In genomic region chr11:2267871-2268825, GRCh38 we compare ENCODE assay signal across 9 cellular contexts. TPM values are rescaled to one million over a fixed set of nuclear protein-coding genes. Genes with fewer than 3 reads are reported as not detected.
DNase-seq lines count a peak whose midpoint lies in the region; ATAC-seq lines count a peak whose summit lies in the region.
"Had no signal": no experiment of that assay in that cellular context is flagged by ENCODE, and none has a peak within 500 bp of the region (broad histone marks: within the 10 kb centered on the region; RNA-seq: fewer than 3 reads in every experiment).

No MANE protein-coding gene starts in this region.

- H3K4me2 ChIP-seq in Karpas-422 (ENCODE audit: low read depth, low read length, poor library complexity, severe bottlenecking), result no peak overlapping the region

- peak overlapping the region; percentile 92 for H3K27ac Mint-ChIP-seq in dendritic cell treated with granulocyte-macrophage colony-stimulating factor and Interleukin-4, amounts not matched to agents 40 ng/mL and 50 ng/mL, for 4 days
- peak overlapping the region in 2 of 6 donors; percentile 52 to 90 for H3K27ac Mint-ChIP-seq in naive B cell

- H3K9me3 Mint-ChIP-seq in dendritic cell treated with granulocyte-macrophage colony-stimulating factor and Interleukin-4, amounts not matched to agents 40 ng/mL and 50 ng/mL, for 4 days, result no peaks in the 10 kb centered on the region
- no peaks in the 10 kb centered on the region for H3K9me3 Mint-ChIP-seq in naive B cell

- H3K4me3 ChIP-seq in HUES48 (ENCODE audit: low read depth, low read length) (peak overlapping the region; percentile 39), Karpas-422 (ENCODE audit: low read length) (no peak overlapping the region)

- H3K9me2 ChIP-seq in Karpas-422 (replicated peaks; ENCODE audit: insufficient read depth, low read length), result no peaks in the 10 kb centered on the region

- H3K27ac ChIP-seq in HUES48 (ENCODE audit: low read depth, low read length) (no peak overlapping the region), Karpas-422 (ENCODE audit: low read length) (no peak overlapping the region)

- H3K9ac ChIP-seq in HUES48 (ENCODE audit: low read depth, low read length) (no peak overlapping the region), Karpas-422 (ENCODE audit: low read length) (no peak overlapping the region)

- no peaks in the 10 kb centered on the region for H3K9me3 ChIP-seq in HUES48 (ENCODE audit: control insufficient read depth, insufficient read depth, low read length)
- no peaks in the 10 kb centered on the region for H3K9me3 ChIP-seq in Karpas-422 (ENCODE audit: low read length)

- peaks cover 90% of the 10 kb centered on the region for H3K27me3 ChIP-seq in HUES48 (ENCODE audit: control insufficient read depth, insufficient read depth, low read length)
- no peaks in the 10 kb centered on the region for H3K27me3 ChIP-seq in Karpas-422 (ENCODE audit: low read length)

- H3K36me3 ChIP-seq in HUES48 (ENCODE audit: control insufficient read depth, insufficient read depth, low read length) (no peaks in the 10 kb centered on the region), Karpas-422 (ENCODE audit: insufficient read depth, low read length) (no peaks in the 10 kb centered on the region)

- ATAC-seq in naive B cell (ENCODE audit: low read depth in 2 of 2), result no peak
- ATAC-seq in GM21825 (IDR thresholded peaks at IDR 0.05; ENCODE audit: unreplicated experiment), result no peak
- ATAC-seq in HG03097 (IDR thresholded peaks at IDR 0.05; ENCODE audit: low FRiP score, unreplicated experiment), result no peak
- no peak for ATAC-seq in GM18519 (IDR thresholded peaks at IDR 0.05; ENCODE audit: low FRiP score, unreplicated experiment)

- no peaks in the 10 kb centered on the region for H4K20me1 ChIP-seq in Karpas-422 (ENCODE audit: insufficient read depth, low read depth, low read length)

- peaks cover 23% of the 10 kb centered on the region for H3K27me3 Mint-ChIP-seq in dendritic cell treated with granulocyte-macrophage colony-stimulating factor and Interleukin-4, amounts not matched to agents 40 ng/mL and 50 ng/mL, for 4 days
- peaks cover under 1 to 26% (median 20%) of the 10 kb centered on the region in 3 donors for H3K27me3 Mint-ChIP-seq in naive B cell

- H3K36me3 Mint-ChIP-seq in dendritic cell treated with granulocyte-macrophage colony-stimulating factor and Interleukin-4, amounts not matched to agents 40 ng/mL and 50 ng/mL, for 4 days (ENCODE audit: low read depth), result peaks cover 24% of the 10 kb centered on the region
- no peaks in the 10 kb centered on the region for H3K36me3 Mint-ChIP-seq in naive B cell

- no peak overlapping the region for H2AFZ ChIP-seq in Karpas-422 (ENCODE audit: low read length)

- H3K79me2 ChIP-seq in Karpas-422 (ENCODE audit: low read length), result no peaks in the 10 kb centered on the region

- intact Hi-C loops in dendritic cell treated with granulocyte-macrophage colony-stimulating factor and Interleukin-4, amounts not matched to agents 40 ng/mL and 50 ng/mL, for 4 days (cut with micrococcal nuclease), result loop anchor here (5.0 kb wide), 1 partner anchor 506 kb away; the partner anchor contains the start of gene CTSD

- H3K4me1 ChIP-seq in HUES48 (ENCODE audit: control insufficient read depth, insufficient read depth, low read length) (0 out of 2 replicates have a peak, but pooled peaks cover 2% of the 10 kb centered on the region), Karpas-422 (ENCODE audit: low read length) (peaks cover 11% of the 10 kb centered on the region)

- peak; percentile 46 for DNase-seq in 8988T
- no peak for DNase-seq in naive B cell
- no peak for DNase-seq in Karpas-422

- H3K4me3 Mint-ChIP-seq in dendritic cell treated with granulocyte-macrophage colony-stimulating factor and Interleukin-4, amounts not matched to agents 40 ng/mL and 50 ng/mL, for 4 days, result peak overlapping the region; percentile 74
- peak overlapping the region; percentile 42 to 85 (median 72) for H3K4me3 Mint-ChIP-seq in naive B cell

- peaks cover 59% of the 10 kb centered on the region for H3K4me1 Mint-ChIP-seq in dendritic cell treated with granulocyte-macrophage colony-stimulating factor and Interleukin-4, amounts not matched to agents 40 ng/mL and 50 ng/mL, for 4 days (ENCODE audit: low read depth)
- peaks cover 22 to 44% (median 28%) of the 10 kb centered on the region in 3 donors for H3K4me1 Mint-ChIP-seq in naive B cell

RNA-seq across cellular contexts. Expression of gene ASCL2, which starts 2.2 kb away (rescaled TPM):
- 1 to 10 TPM in 1 of 6 donors, under 1 TPM in 4, not detected in 1; 0.35 to 1.7 (median 0.60) TPM for polyA plus RNA-seq in naive B cell (ENCODE audit: low read depth in 6 of 6)
- not detected in 2 replicates for total RNA-seq in Karpas-422 (2014; rRNA removed; shearing (Covaris generic); ENCODE audit: low replicate concordance)
- total RNA-seq: Daoy had no signal

RNA-seq across cellular contexts. Expression of gene C11orf21, which starts 33.6 kb away (rescaled TPM):
- polyA plus RNA-seq in naive B cell (ENCODE audit: low read depth in 6 of 6), result 10 to 100 TPM in 3 of 6 donors, 1 to 10 TPM in 3; 8.3 to 15.4 (median 10.2) TPM
- not detected in 2 replicates for total RNA-seq in Karpas-422 (2014; rRNA removed; shearing (Covaris generic); ENCODE audit: low replicate concordance)

RNA-seq across cellular contexts. Expression of gene TSPAN32, which starts 33.7 kb away (rescaled TPM):
- 10 to 100 TPM in 4 of 6 donors, 1 to 10 TPM in 2; 6.5 to 24.0 (median 13.5) TPM for polyA plus RNA-seq in naive B cell (ENCODE audit: low read depth in 6 of 6)
- not detected in 2 replicates for total RNA-seq in Karpas-422 (2014; rRNA removed; shearing (Covaris generic); ENCODE audit: low replicate concordance)
- total RNA-seq: Daoy had no signal
